10 cellular contexts compared by ENCODE assay signal in the genomic region with DNA sequence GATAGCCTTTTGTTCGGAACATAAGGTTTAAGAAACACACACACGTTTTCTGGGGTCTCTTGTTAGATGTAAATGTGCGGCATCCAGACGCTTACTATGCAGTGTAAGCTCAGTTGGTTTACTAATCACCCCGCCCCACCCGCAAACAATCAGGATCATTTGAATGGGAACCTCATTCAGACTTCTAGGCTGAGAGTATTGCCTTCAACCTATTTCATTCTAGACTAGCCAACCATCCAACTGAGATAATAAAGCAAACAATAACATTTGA. TPM values are rescaled to one million over a fixed set of nuclear protein-coding genes. Genes with fewer than 3 reads are reported as not detected.
DNase-seq lines count a peak whose midpoint lies in the region; TF ChIP-seq lines count a peak whose summit lies in the region.
"Had no signal": no experiment of that assay in that cellular context is flagged by ENCODE, and none has a peak within 500 bp of the region (broad histone marks: within the 10 kb centered on the region; RNA-seq: fewer than 3 reads in every experiment).

No MANE protein-coding gene starts in this region.

- no peak for TF ChIP-seq CTCF in type B pancreatic cell (conservative IDR thresholded peaks at IDR 0.05)

- H3K4me3 ChIP-seq in duodenal mucosa (ENCODE audit: low read depth in 1 of 2, low read length in 2 of 2) (peak overlapping the region; percentile 35 to 77), muscle layer of colon (ENCODE audit: low read depth in 1 of 2, low read length in 2 of 2) (peak overlapping the region in 1 of 2 donors; percentile 86)

- H3K4me3 Mint-ChIP-seq in type B pancreatic cell: peak overlapping the region; percentile 87
- H3K4me3 Mint-ChIP-seq in activated naive CD4-positive, alpha-beta T cell treated with anti-CD3 and anti-CD28 coated beads, Interleukin-2, amount 10 ng/mL, durations not matched to agents 7 days and 5 days: no peak overlapping the region
- no peak overlapping the region for H3K4me3 Mint-ChIP-seq in activated naive CD4-positive, alpha-beta T cell treated with anti-CD3 and anti-CD28 coated beads for 36 hours

- intact Hi-C loops in activated naive CD4-positive, alpha-beta T cell treated with anti-CD3 and anti-CD28 coated beads for 36 hours (cut with micrococcal nuclease): no loop called here

- DNase-seq in NCI-H345 treated with DMSO at 0.1 percent for 48 hours (lab: John Stamatoyannopoulos, UW; ENCODE audit: unreplicated experiment): peak; percentile 36
- DNase-seq in NCI-H345 (lab: John Stamatoyannopoulos, UW): no peak
- DNase-seq in type B pancreatic cell (ENCODE audit: extremely low spot score, unreplicated experiment): no peak
- no peak for DNase-seq in activated naive CD4-positive, alpha-beta T cell treated with anti-CD3 and anti-CD28 coated beads, Interleukin-2, amount 10 ng/mL, durations not matched to agents 7 days and 5 days
- no peak for DNase-seq in activated naive CD4-positive, alpha-beta T cell treated with anti-CD3 and anti-CD28 coated beads for 36 hours
- DNase-seq in activated naive CD4-positive, alpha-beta T cell treated with anti-CD3 and anti-CD28 coated beads, Interleukin-2, amount 50 U/mL, for 16 hours: no peak
- DNase-seq: activated CD4-positive, CD25-positive, alpha-beta regulatory T cell; stimulated activated CD4-positive, alpha-beta T cell treated with anti-CD3 and anti-CD28 coated beads, Interleukin-1b, Interleukin-23, amount 100 ng/mL, for 48 hours had no signal

- H3K4me1 Mint-ChIP-seq in type B pancreatic cell (ENCODE audit: unreplicated experiment): peaks cover 21% of the 10 kb centered on the region
- H3K4me1 Mint-ChIP-seq in activated naive CD4-positive, alpha-beta T cell treated with anti-CD3 and anti-CD28 coated beads, Interleukin-2, amount 10 ng/mL, durations not matched to agents 7 days and 5 days: no peaks in the 10 kb centered on the region
- H3K4me1 Mint-ChIP-seq in activated naive CD4-positive, alpha-beta T cell treated with anti-CD3 and anti-CD28 coated beads for 36 hours (ENCODE audit: low read depth): peaks cover 4% of the 10 kb centered on the region

- H3K36me3 Mint-ChIP-seq in type B pancreatic cell: no peaks in the 10 kb centered on the region
- no peaks in the 10 kb centered on the region for H3K36me3 Mint-ChIP-seq in activated naive CD4-positive, alpha-beta T cell treated with anti-CD3 and anti-CD28 coated beads, Interleukin-2, amount 10 ng/mL, durations not matched to agents 7 days and 5 days
- peaks cover 2% of the 10 kb centered on the region for H3K36me3 Mint-ChIP-seq in activated naive CD4-positive, alpha-beta T cell treated with anti-CD3 and anti-CD28 coated beads for 36 hours (ENCODE audit: low read depth)

- H3K9ac ChIP-seq in duodenal mucosa (ENCODE audit: low read depth in 1 of 2, low read length in 2 of 2) (no peak overlapping the region), muscle layer of colon (ENCODE audit: low read length) (no peak overlapping the region)

- H3K9me3 Mint-ChIP-seq in type B pancreatic cell: no peaks in the 10 kb centered on the region
- no peaks in the 10 kb centered on the region for H3K9me3 Mint-ChIP-seq in activated naive CD4-positive, alpha-beta T cell treated with anti-CD3 and anti-CD28 coated beads, Interleukin-2, amount 10 ng/mL, durations not matched to agents 7 days and 5 days
- no peaks in the 10 kb centered on the region for H3K9me3 Mint-ChIP-seq in activated naive CD4-positive, alpha-beta T cell treated with anti-CD3 and anti-CD28 coated beads for 36 hours

- CTCF ChIA-PET in activated naive CD4-positive, alpha-beta T cell treated with anti-CD3 and anti-CD28 coated beads, Interleukin-2, amount 10 ng/mL, durations not matched to agents 7 days and 5 days (lab: Charles Lee): no interaction called here
- CTCF ChIA-PET in activated naive CD4-positive, alpha-beta T cell treated with anti-CD3 and anti-CD28 coated beads for 36 hours (lab: Charles Lee): no interaction called here

- H3K27me3 Mint-ChIP-seq in type B pancreatic cell: peaks cover 19% of the 10 kb centered on the region
- H3K27me3 Mint-ChIP-seq in activated naive CD4-positive, alpha-beta T cell treated with anti-CD3 and anti-CD28 coated beads, Interleukin-2, amount 10 ng/mL, durations not matched to agents 7 days and 5 days: peaks cover 32% of the 10 kb centered on the region
- peaks cover 22% of the 10 kb centered on the region for H3K27me3 Mint-ChIP-seq in activated naive CD4-positive, alpha-beta T cell treated with anti-CD3 and anti-CD28 coated beads for 36 hours (ENCODE audit: low read depth)

- H3K27ac Mint-ChIP-seq in type B pancreatic cell: peak overlapping the region; percentile 75
- H3K27ac Mint-ChIP-seq in activated naive CD4-positive, alpha-beta T cell treated with anti-CD3 and anti-CD28 coated beads, Interleukin-2, amount 10 ng/mL, durations not matched to agents 7 days and 5 days: no peak overlapping the region
- no peak overlapping the region for H3K27ac Mint-ChIP-seq in activated naive CD4-positive, alpha-beta T cell treated with anti-CD3 and anti-CD28 coated beads for 36 hours

- H3K9me3 ChIP-seq in duodenal mucosa (ENCODE audit: control insufficient read depth in 1 of 2, low read length in 2 of 2) (no peaks in the 10 kb centered on the region), muscle layer of colon (ENCODE audit: low read length) (no peaks in the 10 kb centered on the region)

- peaks cover 11 to 18% of the 10 kb centered on the region in 2 donors for H3K27me3 ChIP-seq in duodenal mucosa (ENCODE audit: control insufficient read depth in 1 of 2, insufficient read depth in 2 of 2, low read length in 2 of 2)
- H3K27me3 ChIP-seq in muscle layer of colon (ENCODE audit: control insufficient read depth in 1 of 2, insufficient read depth in 2 of 2, low read length in 2 of 2): no peaks in the 10 kb centered on the region

- H3K4me1 ChIP-seq in duodenal mucosa (ENCODE audit: control insufficient read depth in 1 of 2, insufficient read depth in 2 of 2, low read length in 2 of 2): peaks cover 0 to 2% of the 10 kb centered on the region in 2 donors
- no peaks in the 10 kb centered on the region for H3K4me1 ChIP-seq in muscle layer of colon (ENCODE audit: insufficient read depth, low read length)

- H3K36me3 ChIP-seq in duodenal mucosa (ENCODE audit: control insufficient read depth in 1 of 2, insufficient read depth in 2 of 2, low read length in 2 of 2): no peaks in the 10 kb centered on the region
- no peaks in the 10 kb centered on the region for H3K36me3 ChIP-seq in muscle layer of colon (ENCODE audit: insufficient read depth, low read length)

- H3K27ac ChIP-seq in duodenal mucosa (ENCODE audit: low read depth, low read length) (no peak overlapping the region), muscle layer of colon (ENCODE audit: low read depth, low read length) (peak overlapping the region; percentile 66)

RNA-seq across cellular contexts. Expression of gene FIGN, which starts 1.3 kb away (rescaled TPM):
- 8.6 and 19.5 TPM in 2 replicates for total RNA-seq in type B pancreatic cell (ENCODE audit: low replicate concordance)
- total RNA-seq in activated naive CD4-positive, alpha-beta T cell treated with anti-CD3 and anti-CD28 coated beads for 36 hours: not detected
